8 cellular contexts compared by ENCODE assay signal in genomic region chr1:23825762-23826522, GRCh38. TPM values are rescaled to one million over a fixed set of nuclear protein-coding genes. Genes with fewer than 3 reads are reported as not detected.
DNase-seq lines count a peak whose midpoint lies in the region; ATAC-seq, FAIRE-seq and TF ChIP-seq lines count a peak whose summit lies in the region.

No MANE protein-coding gene starts in this region.

- intact Hi-C loops in kidney (cut with DNase I), result no loop called here

- H3K27ac ChIP-seq in kidney (ENCODE audit: low read depth in 2 of 2, low read length in 2 of 2) (peak overlapping the region in 1 of 2 donors; percentile 69), thoracic aorta (peak overlapping the region; percentile 90 to 93)

- peak overlapping the region; percentile 95 for H3K4me3 Mint-ChIP-seq in activated naive CD4-positive, alpha-beta T cell treated with anti-CD3 and anti-CD28 coated beads, Interleukin-2, amount 10 ng/mL, durations not matched to agents 7 days and 5 days

- peaks cover 9% of the 10 kb centered on the region for H3K36me3 Mint-ChIP-seq in activated naive CD4-positive, alpha-beta T cell treated with anti-CD3 and anti-CD28 coated beads, Interleukin-2, amount 10 ng/mL, durations not matched to agents 7 days and 5 days

- no peaks in the 10 kb centered on the region for H3K9me3 ChIP-seq in kidney (ENCODE audit: control insufficient read depth in 1 of 2, low read length in 2 of 2)
- no peaks in the 10 kb centered on the region for H3K9me3 ChIP-seq in thoracic aorta

- peak overlapping the region; percentile 91 for H3K27ac Mint-ChIP-seq in activated naive CD4-positive, alpha-beta T cell treated with anti-CD3 and anti-CD28 coated beads, Interleukin-2, amount 10 ng/mL, durations not matched to agents 7 days and 5 days

- ATAC-seq in HG02763 (IDR thresholded peaks at IDR 0.05; ENCODE audit: unreplicated experiment) (peak; percentile 54), thoracic aorta (ENCODE audit: insufficient number of reproducible peaks, low FRiP score, low read depth) (no peak), HG03196 (IDR thresholded peaks at IDR 0.05; ENCODE audit: unreplicated experiment) (no peak), HG02870 (IDR thresholded peaks at IDR 0.05; ENCODE audit: unreplicated experiment) (no peak)

- peaks cover 4% of the 10 kb centered on the region for H3K27me3 Mint-ChIP-seq in activated naive CD4-positive, alpha-beta T cell treated with anti-CD3 and anti-CD28 coated beads, Interleukin-2, amount 10 ng/mL, durations not matched to agents 7 days and 5 days

- H3K4me3 ChIP-seq in GM08714 (ENCODE audit: low read length) (peak overlapping the region; percentile 82; the same call in 1 of the 2 replicates), kidney (ENCODE audit: low read length in 2 of 2) (peak overlapping the region; percentile 70 to 96), thoracic aorta (peak overlapping the region; percentile 95)

- H3K27me3 ChIP-seq in thoracic aorta (replicated peaks; ENCODE audit: insufficient read depth), result no peaks in the 10 kb centered on the region

- no peak for DNase-seq in activated naive CD4-positive, alpha-beta T cell treated with anti-CD3 and anti-CD28 coated beads, Interleukin-2, amount 10 ng/mL, durations not matched to agents 7 days and 5 days
- DNase-seq in kidney (no peak), thoracic aorta (ENCODE audit: low spot score) (no peak), NCI-H446 (lab: John Stamatoyannopoulos, UW) (no peak)

- no peak for FAIRE-seq in kidney (lab: Jason Lieb, UNC)

- no peaks in the 10 kb centered on the region for H3K9me3 Mint-ChIP-seq in activated naive CD4-positive, alpha-beta T cell treated with anti-CD3 and anti-CD28 coated beads, Interleukin-2, amount 10 ng/mL, durations not matched to agents 7 days and 5 days

- peaks cover 25% of the 10 kb centered on the region for H3K4me1 Mint-ChIP-seq in activated naive CD4-positive, alpha-beta T cell treated with anti-CD3 and anti-CD28 coated beads, Interleukin-2, amount 10 ng/mL, durations not matched to agents 7 days and 5 days

- no peak for TF ChIP-seq CTCF in kidney (IDR thresholded peaks at IDR 0.05; ENCODE audit: borderline replicate concordance, extremely low read depth, insufficient read depth)
- no peak for TF ChIP-seq CTCF in thoracic aorta (IDR thresholded peaks at IDR 0.05)

- H3K4me1 ChIP-seq in kidney (ENCODE audit: control insufficient read depth in 1 of 2, insufficient read depth in 1 of 2, low read depth in 1 of 2, low read length in 2 of 2), result peaks cover 0 to 3% of the 10 kb centered on the region in 2 donors
- peaks cover 6 to 14% of the 10 kb centered on the region in 2 donors for H3K4me1 ChIP-seq in thoracic aorta (ENCODE audit: control insufficient read depth in 1 of 2, low read depth in 2 of 2)

- H3K9ac ChIP-seq in kidney (ENCODE audit: low read length in 2 of 2), result peak overlapping the region in 1 of 2 donors; percentile 99

- no peaks in the 10 kb centered on the region for H3K36me3 ChIP-seq in kidney (ENCODE audit: control insufficient read depth in 1 of 2, insufficient read depth in 2 of 2, low read length in 2 of 2)
- H3K36me3 ChIP-seq in thoracic aorta, result no peaks in the 10 kb centered on the region

- CTCF ChIA-PET in activated naive CD4-positive, alpha-beta T cell treated with anti-CD3 and anti-CD28 coated beads, Interleukin-2, amount 10 ng/mL, durations not matched to agents 7 days and 5 days (lab: Charles Lee), result interaction anchor here (4.5 kb wide), 1 partner anchor 15 kb away, joined by 26 read pairs; no protein-coding TSS in a partner anchor

RNA-seq across cellular contexts. Expression of gene HMGCL, which starts 0.7 kb away (rescaled TPM):
- total RNA-seq in kidney (51.5 TPM), thoracic aorta (10 to 100 TPM; 27.6 to 31.7 TPM)
- 205 TPM for polyA plus RNA-seq in kidney (ENCODE audit: insufficient read depth, low read depth, low replicate concordance)

RNA-seq across cellular contexts. Expression of gene GALE, which starts 25.4 kb away (rescaled TPM):
- total RNA-seq in kidney, result 68.1 TPM
- 73.7 TPM for polyA plus RNA-seq in kidney (ENCODE audit: insufficient read depth, low read depth, low replicate concordance)
- total RNA-seq in thoracic aorta, result 10 to 100 TPM in 1 of 2 donors, 1 to 10 TPM in 1; 8.3 to 10.0 TPM

RNA-seq across cellular contexts. Expression of gene LYPLA2, which starts 35.0 kb away (rescaled TPM):
- total RNA-seq in kidney, result 71.3 TPM
- polyA plus RNA-seq in kidney (ENCODE audit: insufficient read depth, low read depth, low replicate concordance), result 133 TPM
- 10 to 100 TPM; 29.6 to 37.2 TPM for total RNA-seq in thoracic aorta

RNA-seq across cellular contexts. Expression of gene FUCA1, which starts 42.1 kb away (rescaled TPM):
- total RNA-seq in kidney (69.2 TPM), thoracic aorta (10 to 100 TPM; 30.5 to 70.8 TPM)
- 88.3 TPM for polyA plus RNA-seq in kidney (ENCODE audit: insufficient read depth, low read depth, low replicate concordance)

RNA-seq across cellular contexts. Expression of gene PITHD1, which starts 47.7 kb away (rescaled TPM):
- 40.4 TPM for total RNA-seq in kidney
- polyA plus RNA-seq in kidney (ENCODE audit: insufficient read depth, low read depth, low replicate concordance), result 57.7 TPM
- total RNA-seq in thoracic aorta, result 10 to 100 TPM; 42.9 to 57.0 TPM
